In genomic region chr9:130040901-130041647, GRCh38 we compare ENCODE assay signal across 9 cellular contexts. TPM values are rescaled to one million over a fixed set of nuclear protein-coding genes. Genes with fewer than 3 reads are reported as not detected.
A peak's percentile ranks its signal among the peaks of the same experiment; 100 is the strongest.
DNase-seq lines count a peak whose midpoint lies in the region; ATAC-seq, FAIRE-seq and TF ChIP-seq lines count a peak whose summit lies in the region.
"Had no signal": no experiment of that assay in that cellular context is flagged by ENCODE, and none has a peak within 500 bp of the region (broad histone marks: within the 10 kb centered on the region; RNA-seq: fewer than 3 reads in every experiment).

No MANE protein-coding gene starts in this region.

- WGBS in heart left ventricle, 4 donors: 74 to 82% (median 78%) methylated on average over 7 of the region's 7 CpGs
- 2% methylated on average over 7 of the region's 7 CpGs for WGBS in GM12878 (ENCODE audit: insufficient coverage, insufficient replicate concordance, low lambda C conversion rate, missing lambda C conversion rate)
- WGBS in urinary bladder: 49% methylated on average over 7 of the region's 7 CpGs

- TF ChIP-seq CTCF in heart left ventricle (IDR thresholded peaks at IDR 0.05) (no peak), GM12878 (IDR thresholded peaks at IDR 0.05 in 2 of 3, conservative IDR thresholded peaks at IDR 0.05 in 1 of 3; ENCODE audit: control insufficient read depth in 2 of 3, extremely low read depth in 1 of 3, insufficient read depth in 1 of 3, low read depth in 3 of 3, low read length in 3 of 3) (no peak)

- no peak for TF ChIP-seq EP300 in GM12878 (IDR thresholded peaks at IDR 0.05; ENCODE audit: borderline replicate concordance in 1 of 2, control insufficient read depth in 1 of 2, low read depth in 2 of 2, low read length in 2 of 2)

- SMC1A ChIA-PET in GM12878 (lab: Charles Lee; ENCODE audit: uncharacterized antibody, unreplicated experiment): interaction anchor here (0.6 to 28.7 kb wide), 15 partner anchors 9 to 154 kb away, joined by 3 to 763 read pairs (median 4); no protein-coding TSS in a partner anchor

- CTCF ChIA-PET in GM12878 (lab: Yijun Ruan, JAX): interaction anchor here (0.9 to 1.9 kb wide), 4 partner anchors 9 to 156 kb away, joined by 3 to 7 read pairs (median 4); no protein-coding TSS in a partner anchor

- no TSS peak for BruUV-seq in GM12878 (replicated peaks; lab: Mats Ljungman, UMichigan)

- no peak for TF ChIP-seq POLR2A in heart left ventricle (IDR thresholded peaks at IDR 0.05)
- peak; percentile 39 for TF ChIP-seq POLR2A in GM12878 (IDR thresholded peaks at IDR 0.05; ENCODE audit: low read depth, low read length)

- no peaks in the 10 kb centered on the region for H4K20me1 ChIP-seq in GM12878 (ENCODE audit: control insufficient read depth, insufficient read depth)

- no peak overlapping the region for H2AFZ ChIP-seq in GM12878 (ENCODE audit: control insufficient read depth, low read depth, low read length)

- H3K4me2 ChIP-seq in GM12878 (ENCODE audit: control insufficient read depth, insufficient read depth): peak overlapping the region; percentile 34

- intact Hi-C loops in heart left ventricle (cut with DNase I): loop anchor here in 5 of 10 donors (5.0 to 10.0 kb wide), 5 partner anchors 74 to 154 kb away; no protein-coding TSS in a partner anchor
- intact Hi-C loops in cardiac septum (cut with DNase I): loop anchor here (5.0 kb wide), 1 partner anchor 79 kb away; no protein-coding TSS in a partner anchor
- intact Hi-C loops in GM12878 (cut with micrococcal nuclease; ENCODE audit: unreplicated experiment): no loop called here

- H3K4me1 ChIP-seq in heart left ventricle (peaks cover 0 to 82% (median 28%) of the 10 kb centered on the region in 12 donors), GM12878 (ENCODE audit: control insufficient read depth, insufficient read depth, low read length) (peaks cover 21% of the 10 kb centered on the region), mucosa of rectum (ENCODE audit: control insufficient read depth in 2 of 2, insufficient read depth in 2 of 2, low read length in 2 of 2) (peaks cover 11 to 25% of the 10 kb centered on the region in 2 donors), urinary bladder (ENCODE audit: insufficient read depth) (no peaks in the 10 kb centered on the region)

- H3K27ac ChIP-seq in heart left ventricle (peak overlapping the region in 7 of 12 donors; percentile 91 to 97 (median 96)), GM12878 (ENCODE audit: control insufficient read depth, insufficient read depth) (peak overlapping the region; percentile 83), mucosa of rectum (ENCODE audit: low read depth in 2 of 2, low read length in 2 of 2) (peak overlapping the region; percentile 84 to 92), urinary bladder (ENCODE audit: low read depth) (no peak overlapping the region)

- peaks cover 95% of the 10 kb centered on the region for H3K79me2 ChIP-seq in GM12878 (ENCODE audit: control insufficient read depth, insufficient read depth, low read length)

- H3K9me3 ChIP-seq in heart left ventricle: no peaks in the 10 kb centered on the region
- no peaks in the 10 kb centered on the region for H3K9me3 ChIP-seq in GM12878 (replicated peaks; ENCODE audit: control insufficient read depth, insufficient read depth, low read length)
- no peaks in the 10 kb centered on the region for H3K9me3 ChIP-seq in mucosa of rectum (ENCODE audit: control insufficient read depth in 2 of 2, low read length in 2 of 2)

- H3K4me3 ChIP-seq in heart left ventricle (peak overlapping the region in 9 of 12 donors; percentile 65 to 97 (median 94)), GM12878 (peak overlapping the region; percentile 95), mucosa of rectum (ENCODE audit: low read length in 2 of 2) (peak overlapping the region; percentile 82 to 91), urinary bladder (ENCODE audit: low read depth, low read length) (peak overlapping the region; percentile 4)

- H3K9ac ChIP-seq in GM12878 (ENCODE audit: control insufficient read depth, insufficient read depth, low read length): peak overlapping the region; percentile 100
- H3K9ac ChIP-seq in mucosa of rectum (ENCODE audit: low read depth in 1 of 2, low read length in 2 of 2): peak overlapping the region; percentile 89 to 94

- no peaks in the 10 kb centered on the region for H3K36me3 ChIP-seq in heart left ventricle
- no peaks in the 10 kb centered on the region; a peak in 1 of 4 replicates for H3K36me3 ChIP-seq in GM12878 (ENCODE audit: control insufficient read depth in 2 of 2, insufficient read depth in 2 of 2, low read length in 1 of 2)
- H3K36me3 ChIP-seq in mucosa of rectum (ENCODE audit: control insufficient read depth in 2 of 2, insufficient read depth in 2 of 2, low read length in 2 of 2): no peaks in the 10 kb centered on the region
- H3K36me3 ChIP-seq in urinary bladder (ENCODE audit: insufficient read depth): no peaks in the 10 kb centered on the region

- no peak for TF ChIP-seq RAD21 in GM12878 (IDR thresholded peaks at IDR 0.05; ENCODE audit: insufficient read depth, low read depth, low read length)

- no peak for ATAC-seq in heart left ventricle
- peak; percentile 9; the same call in 1 of the 3 replicates for ATAC-seq in GM12878
- no peak for ATAC-seq in HG03025 (IDR thresholded peaks at IDR 0.05; ENCODE audit: low FRiP score, unreplicated experiment)

- FAIRE-seq in GM12878 (lab: Jason Lieb, UNC): no peak
- FAIRE-seq in urothelium cell line (lab: Jason Lieb, UNC): no peak

- H3K27me3 ChIP-seq in heart left ventricle (no peaks in the 10 kb centered on the region), GM12878 (replicated peaks in 1 of 2; ENCODE audit: control insufficient read depth in 2 of 2, insufficient read depth in 2 of 2, low read length in 1 of 2) (no peaks in the 10 kb centered on the region), mucosa of rectum (ENCODE audit: control insufficient read depth in 2 of 2, insufficient read depth in 2 of 2, low read length in 2 of 2) (no peaks in the 10 kb centered on the region)

- in situ Hi-C loops in GM12878 (cut with MboI): loop anchor here (5.0 to 25.0 kb wide), 2 partner anchors 154 to 1671 kb away; no protein-coding TSS in a partner anchor

- DNase-seq in heart left ventricle (no peak), cardiac septum (ENCODE audit: low spot score) (no peak), GM12878 (ENCODE audit: low read depth, low spot score) (no peak), NCI-H69 (lab: John Stamatoyannopoulos, UW) (no peak), urothelium cell line (ENCODE audit: low spot score) (no peak)
- DNase-seq: COR-L47 had no signal

- RAD21 ChIA-PET in GM12878 (lab: Charles Lee; ENCODE audit: unreplicated experiment): interaction anchor here (0.9 to 13.2 kb wide), 8 partner anchors 15 to 154 kb away, joined by 3 to 254 read pairs (median 31); no protein-coding TSS in a partner anchor

- POLR2A ChIA-PET in GM12878 (lab: Charles Lee): interaction anchor here (0.6 to 12.8 kb wide), 12 partner anchors 9 to 154 kb away, joined by 3 to 247 read pairs (median 5); no protein-coding TSS in a partner anchor

TF ChIP-seq in GM12878, 131 proteins besides CTCF, POLR2A, EP300 and RAD21 (continues in another document):
- peak; percentile 38 for TF ChIP-seq NFIC (IDR thresholded peaks at IDR 0.05; ENCODE audit: low read depth, low read length)
- 0 out of 2 replicates have a peak, but pooled peaks have one; percentile 6 for TF ChIP-seq CREM (IDR thresholded peaks at IDR 0.05; ENCODE audit: low read depth)
- TF ChIP-seq HDAC6 (IDR thresholded peaks at IDR 0.05; ENCODE audit: unreplicated experiment): peak; percentile 62

RNA-seq across cellular contexts. Expression of gene FNBP1, which starts 1.9 kb away (rescaled TPM):
- total RNA-seq in heart left ventricle: 10 to 100 TPM; 16.6 to 47.3 (median 24.8) TPM
- 10 to 100 TPM in 1 of 2 donors, 1 to 10 TPM in 1; 6.9 to 13.4 TPM for polyA plus RNA-seq in heart left ventricle
- total RNA-seq in cardiac septum: 22.6 TPM
- 1,139 and 1,239 TPM in 2 replicates for total RNA-seq in GM12878 (2013; cell fraction: nucleolus; rRNA removed)
- total RNA-seq in GM12878 (2014; rRNA removed): 167 and 204 TPM in 2 replicates
- 277 and 283 TPM in 2 replicates for total RNA-seq in GM12878 (2014; rRNA removed; fragmentation: Illumina TruSeq; extraction: Trizol)
- total RNA-seq in GM12878 (2021): 353 and 356 TPM in 2 replicates
- polyA plus RNA-seq in GM12878 (2011; ENCODE audit: low read depth): 193 TPM
- polyA plus RNA-seq in GM12878 (2011; rRNA removed): 188 and 268 TPM in 2 replicates
- 82.5 and 118 TPM in 2 replicates for polyA plus RNA-seq in GM12878 (2011; cell fraction: cytosol; rRNA removed)
- 111 and 142 TPM in 2 replicates for polyA plus RNA-seq in GM12878 (2011; cell fraction: nucleus; rRNA removed)
- 288 and 297 TPM in 2 replicates for polyA plus RNA-seq in GM12878 (2012)
- 258 and 290 TPM in 2 replicates for polyA plus RNA-seq in GM12878 (2014; fragmentation: Illumina TruSeq; extraction: Trizol)
- 10 to 100 TPM; 64.5 to 80.5 TPM for polyA plus RNA-seq in GM12878 (2014; fragmentation: Nextera tagmentation; extraction: Ambion mirVana)
- polyA plus RNA-seq in GM12878 (2014; rRNA removed): 180 and 208 TPM in 2 replicates
- polyA plus RNA-seq in GM12878 (2016; fragmentation: Nextera tagmentation; extraction: Ambion mirVana): 100 to 1,000 TPM; 165 to 170 TPM
- 163 and 327 TPM in 2 replicates for polyA minus RNA-seq in GM12878 (2011; rRNA and poly(A)+ RNA removed)
- 124 and 136 TPM in 2 replicates for polyA minus RNA-seq in GM12878 (2011; cell fraction: cytosol; rRNA and poly(A)+ RNA removed)
- 73.0 and 135 TPM in 2 replicates for polyA minus RNA-seq in GM12878 (2011; cell fraction: nucleus; rRNA and poly(A)+ RNA removed)
- 121 TPM for total RNA-seq in urinary bladder
- polyA plus RNA-seq in urinary bladder: 107 TPM

RNA-seq across cellular contexts. Expression of gene GPR107, which starts 12.6 kb away (rescaled TPM):
- total RNA-seq in heart left ventricle: 10 to 100 TPM; 16.1 to 33.2 (median 21.3) TPM
- 10 to 100 TPM in 1 of 2 donors, 1 to 10 TPM in 1; 7.0 to 30.5 TPM for polyA plus RNA-seq in heart left ventricle
- total RNA-seq in cardiac septum: 23.7 TPM
- total RNA-seq in GM12878 (2013; cell fraction: nucleolus; rRNA removed): 50.0 and 61.3 TPM in 2 replicates
- total RNA-seq in GM12878 (2014; rRNA removed): 10.1 and 10.3 TPM in 2 replicates
- 9.9 and 10.0 TPM in 2 replicates for total RNA-seq in GM12878 (2014; rRNA removed; fragmentation: Illumina TruSeq; extraction: Trizol)
- 14.9 and 16.6 TPM in 2 replicates for total RNA-seq in GM12878 (2021)
- polyA plus RNA-seq in GM12878 (2011; ENCODE audit: low read depth): 10.6 TPM
- 21.4 and 23.2 TPM in 2 replicates for polyA plus RNA-seq in GM12878 (2011; rRNA removed)
- polyA plus RNA-seq in GM12878 (2011; cell fraction: cytosol; rRNA removed): 11.0 and 12.5 TPM in 2 replicates
- polyA plus RNA-seq in GM12878 (2011; cell fraction: nucleus; rRNA removed): 19.9 and 23.2 TPM in 2 replicates
- 14.5 and 22.9 TPM in 2 replicates for polyA plus RNA-seq in GM12878 (2012)
- polyA plus RNA-seq in GM12878 (2014; fragmentation: Illumina TruSeq; extraction: Trizol): 13.2 and 14.0 TPM in 2 replicates
- polyA plus RNA-seq in GM12878 (2014; fragmentation: Nextera tagmentation; extraction: Ambion mirVana): 1 to 10 TPM; 2.7 to 2.9 TPM
- polyA plus RNA-seq in GM12878 (2014; rRNA removed): 10.0 and 11.2 TPM in 2 replicates
- polyA plus RNA-seq in GM12878 (2016; fragmentation: Nextera tagmentation; extraction: Ambion mirVana): 10 to 100 TPM in 1 of 2 experiments, 1 to 10 TPM in 1; 6.3 to 10.9 TPM
- 22.1 and 23.7 TPM in 2 replicates for polyA minus RNA-seq in GM12878 (2011; rRNA and poly(A)+ RNA removed)
- polyA minus RNA-seq in GM12878 (2011; cell fraction: cytosol; rRNA and poly(A)+ RNA removed): 7.4 and 18.3 TPM in 2 replicates
- polyA minus RNA-seq in GM12878 (2011; cell fraction: nucleus; rRNA and poly(A)+ RNA removed): 10.5 and 20.3 TPM in 2 replicates
- total RNA-seq in urinary bladder: 30.1 TPM
- 27.6 TPM for polyA plus RNA-seq in urinary bladder

Comparison
In these comparisons a context has a peak if more than half of its experiments do, and no peak if none do; other contexts are left out.
1. H3K4me3 ChIP-seq: peak in every context shown above with its lines; median percentile 95 in GM12878; 94 in heart left ventricle; 86 in mucosa of rectum; 4 in urinary bladder.